22 cellular contexts compared by ENCODE assay signal in genomic region chr9:136609838-136610311, GRCh38. TPM values are rescaled to one million over a fixed set of nuclear protein-coding genes. Genes with fewer than 3 reads are reported as not detected.
A peak's percentile ranks its signal among the peaks of the same experiment; 100 is the strongest.
DNase-seq lines count a peak whose midpoint lies in the region; ATAC-seq lines count a peak whose summit lies in the region.
"Had no signal": no experiment of that assay in that cellular context is flagged by ENCODE, and none has a peak within 500 bp of the region (broad histone marks: within the 10 kb centered on the region; RNA-seq: fewer than 3 reads in every experiment).

No MANE protein-coding gene starts in this region.

- no peak overlapping the region for H3K4me3 ChIP-seq in neuronal stem cell (ENCODE audit: low read length in 2 of 2)
- H3K4me3 ChIP-seq: ovary, Peyer's patch, SK-N-MC, tibial artery had no signal

- peak overlapping the region; percentile 11 for H3K18ac ChIP-seq in neuronal stem cell (ENCODE audit: low read length)

- no peak for ATAC-seq in HG03565 (IDR thresholded peaks at IDR 0.05; ENCODE audit: unreplicated experiment)
- no peak for ATAC-seq in GM21717 (IDR thresholded peaks at IDR 0.05; ENCODE audit: unreplicated experiment)
- ATAC-seq: HCT116; left cardiac atrium; naive thymus-derived CD8-positive, alpha-beta T cell; right cardiac atrium had no signal

- H2AFZ ChIP-seq in neuronal stem cell (ENCODE audit: low read length): no peak overlapping the region

- DNase-seq in NCI-H146 (lab: John Stamatoyannopoulos, UW) (peak; percentile 17), NCI-H146 treated with DMSO at 0.1 percent for 48 hours (lab: John Stamatoyannopoulos, UW; ENCODE audit: unreplicated experiment) (no peak), NCI-H1092 (lab: John Stamatoyannopoulos, UW) (peak; percentile 57), NCI-H774 (lab: John Stamatoyannopoulos, UW) (peak; percentile 46), neuronal stem cell (ENCODE audit: low spot score) (no peak), HK-2 (ENCODE audit: unreplicated experiment) (no peak)
- DNase-seq: activated CD4-positive, alpha-beta T cell treated with anti-CD3 and anti-CD28 coated beads, Interleukin-2, amount 50 U/mL, for 1 hour; central memory CD4-positive, alpha-beta T cell; dermis blood vessel endothelial cell; left cardiac atrium; naive thymus-derived CD8-positive, alpha-beta T cell; NCI-H1048; ovary; Peyer's patch; stimulated activated CD4-positive, alpha-beta T cell treated with anti-CD3 and anti-CD28 coated beads, Interleukin-12 subunit alpha, Interleukin-12 subunit beta, amount 100 ng/mL, for 4 hours; stimulated activated naive CD8-positive, alpha-beta T cell treated with anti-CD3 and anti-CD28 coated beads, Interleukin-15, amount 100 ng/mL, for 72 hours; tibial artery had no signal

- peak overlapping the region; percentile 98 for H2BK12ac ChIP-seq in neuronal stem cell (ENCODE audit: low read length)

- peaks cover 21 to 59% of the 10 kb centered on the region in 2 donors for H3K4me1 ChIP-seq in neuronal stem cell (ENCODE audit: control insufficient read depth in 2 of 2, insufficient read depth in 1 of 2, low read depth in 1 of 2, low read length in 2 of 2)

- no peak overlapping the region for H3K23ac ChIP-seq in neuronal stem cell (ENCODE audit: low read depth, low read length, poor library complexity)

- no peak overlapping the region for H3K27ac ChIP-seq in neuronal stem cell (replicated peaks; ENCODE audit: low read length)
- H3K27ac ChIP-seq: ovary, Peyer's patch, SK-N-MC, tibial artery had no signal

- H4K8ac ChIP-seq in neuronal stem cell (ENCODE audit: low read depth, low read length): no peak overlapping the region

- H4K91ac ChIP-seq in neuronal stem cell (ENCODE audit: low read depth, low read length, poor library complexity): no peak overlapping the region

- WGBS in neuronal stem cell (ENCODE audit: extremely low coverage in 2 of 2, insufficient read length in 2 of 2, insufficient replicate concordance in 1 of 2), 2 donors: no CpG with 5 or more reads among the region's 17 CpGs

- peak overlapping the region; percentile 22 for H3K14ac ChIP-seq in neuronal stem cell (ENCODE audit: low read length)

- H3K4me2 ChIP-seq in neuronal stem cell (ENCODE audit: insufficient read depth, low read length, poor library complexity, severe bottlenecking): no peak overlapping the region

- peak overlapping the region; percentile 82 for H2BK5ac ChIP-seq in neuronal stem cell (ENCODE audit: low read length)

- H3K9me3 ChIP-seq in neuronal stem cell (replicated peaks in 1 of 2; ENCODE audit: control insufficient read depth in 2 of 2, insufficient read depth in 1 of 2, low read depth in 1 of 2, low read length in 2 of 2): no peaks in the 10 kb centered on the region
- H3K9me3 ChIP-seq: ovary, Peyer's patch, tibial artery had no signal

- no peaks in the 10 kb centered on the region for H3K36me3 ChIP-seq in neuronal stem cell (replicated peaks in 1 of 2; ENCODE audit: control insufficient read depth in 2 of 2, insufficient read depth in 2 of 2, low read length in 2 of 2)
- H3K36me3 ChIP-seq: ovary, Peyer's patch, tibial artery had no signal

- peak overlapping the region; percentile 100 for H2BK120ac ChIP-seq in neuronal stem cell (ENCODE audit: low read depth, low read length)

- H3K27me3 ChIP-seq in neuronal stem cell (ENCODE audit: control insufficient read depth in 3 of 3, insufficient read depth in 3 of 3, low read depth in 1 of 3, low read length in 3 of 3): peaks cover 0 to 2% (median 0%) of the 10 kb centered on the region in 3 experiments
- H3K27me3 ChIP-seq: ovary, Peyer's patch had no signal

- H2AK5ac ChIP-seq in neuronal stem cell (ENCODE audit: low read depth, low read length): peak overlapping the region; percentile 96

- H3K79me1 ChIP-seq in neuronal stem cell (ENCODE audit: low read depth, low read length): no peaks in the 10 kb centered on the region

- peak overlapping the region; percentile 30 for H3K9ac ChIP-seq in neuronal stem cell (ENCODE audit: low read depth, low read length, poor library complexity)

- H2BK15ac ChIP-seq in neuronal stem cell (ENCODE audit: low read length): peak overlapping the region; percentile 100

- H3K4ac ChIP-seq in neuronal stem cell (ENCODE audit: low read length): peak overlapping the region; percentile 38

RNA-seq across cellular contexts. Expression of gene EGFL7, which starts 52.8 kb away (rescaled TPM):
- 33.1 TPM for polyA plus RNA-seq in neuronal stem cell (2013, experiment 1 of 2)
- polyA plus RNA-seq in neuronal stem cell (2013, experiment 2 of 2): 32.0 TPM

Comparison
In these comparisons a context has a peak if more than half of its experiments do, and no peak if none do; other contexts are left out.
1. DNase-seq: peak in NCI-H146 (single experiment), NCI-H1092 (single experiment) and NCI-H774 (single experiment); none in NCI-H146 treated with DMSO at 0.1 percent for 48 hours (single experiment), neuronal stem cell (single experiment) and HK-2 (single experiment).